ENCODE assay signal across 10 cellular contexts in genomic region chr11:116984589-116984988, GRCh38.
DNase-seq lines count a peak whose midpoint lies in the region; ATAC-seq and TF ChIP-seq lines count a peak whose summit lies in the region.
"Had no signal": no experiment of that assay in that cellular context is flagged by ENCODE, and none has a peak within 500 bp of the region (broad histone marks: within the 10 kb centered on the region; RNA-seq: fewer than 3 reads in every experiment).

No MANE protein-coding gene starts in this region.

- intact Hi-C loops in activated CD4-positive, alpha-beta T cell treated with anti-CD3 and anti-CD28 coated beads, Interleukin-2, amount 10 ng/mL, durations not matched to agents 24 days and 14 days (cut with micrococcal nuclease), result no loop called here
- intact Hi-C loops in transverse colon (cut with DNase I; ENCODE audit: low total_unique reads), result loop anchor here (5.0 kb wide), 1 partner anchor 527 kb away; no protein-coding TSS in a partner anchor

- H3K36me3 ChIP-seq in adipocyte (ENCODE audit: control insufficient read depth, insufficient read depth, low read length, severe bottlenecking) (no peaks in the 10 kb centered on the region), transverse colon (no peaks in the 10 kb centered on the region)

- in situ Hi-C loops in transverse colon (cut with MboI; ENCODE audit: low pct_ligation_motif_present in 1 of 4, low pct_unique_long_range_greater_than_20kb in 1 of 4, low sequenced_read_pairs in 3 of 4), result loop anchor here in 1 of 4 donors (25.0 kb wide), 1 partner anchor 103 kb away; the partner anchor contains the start of gene SIK3

- peak overlapping the region; percentile 36 for H3K27ac Mint-ChIP-seq in activated CD4-positive, alpha-beta T cell treated with anti-CD3 and anti-CD28 coated beads, Interleukin-2, amount 10 ng/mL, durations not matched to agents 24 days and 14 days

- no peak overlapping the region for H3K4me3 Mint-ChIP-seq in activated CD4-positive, alpha-beta T cell treated with anti-CD3 and anti-CD28 coated beads, Interleukin-2, amount 10 ng/mL, durations not matched to agents 24 days and 14 days

- H3K4me1 ChIP-seq in adipocyte (ENCODE audit: control insufficient read depth, insufficient read depth, low read length), result peaks cover 64% of the 10 kb centered on the region
- H3K4me1 ChIP-seq in transverse colon, result peaks cover 19 to 61% (median 23%) of the 10 kb centered on the region in 4 donors

- H3K9me3 Mint-ChIP-seq in activated CD4-positive, alpha-beta T cell treated with anti-CD3 and anti-CD28 coated beads, Interleukin-2, amount 10 ng/mL, durations not matched to agents 24 days and 14 days, result no peaks in the 10 kb centered on the region

- no peaks in the 10 kb centered on the region for H3K9me3 ChIP-seq in adipocyte (ENCODE audit: control insufficient read depth, low read length)
- H3K9me3 ChIP-seq in transverse colon, result no peaks in the 10 kb centered on the region

- DNase-seq in activated CD4-positive, alpha-beta T cell treated with anti-CD3 and anti-CD28 coated beads, Interleukin-2, amount 10 ng/mL, durations not matched to agents 24 days and 14 days, result no peak
- no peak for DNase-seq in activated CD4-positive, alpha-beta T cell treated with anti-CD3 and anti-CD28 coated beads for 1 hour
- DNase-seq in adipocyte (ENCODE audit: low read depth), result peak; percentile 91
- peak; percentile 44 for DNase-seq in hepatic stellate cell (ENCODE audit: low spot score)
- DNase-seq in transverse colon, result no peak
- DNase-seq in nucleus accumbens (lab: John Stamatoyannopoulos, UW), result no peak
- no peak for DNase-seq in NCI-H446 treated with DMSO at 0.1 percent for 48 hours (lab: John Stamatoyannopoulos, UW)
- DNase-seq: 8988T; stimulated activated CD4-positive, alpha-beta T cell treated with anti-CD3 and anti-CD28 coated beads, Interleukin-15, amount 100 ng/mL, for 24 hours had no signal

- H3K27me3 ChIP-seq in adipocyte (replicated peaks; ENCODE audit: control insufficient read depth, insufficient read depth, low read length) (no peaks in the 10 kb centered on the region), transverse colon (no peaks in the 10 kb centered on the region)

- TF ChIP-seq POLR2A in transverse colon (IDR thresholded peaks at IDR 0.05), result no peak

- no peak for ATAC-seq in HG02678 (IDR thresholded peaks at IDR 0.05; ENCODE audit: unreplicated experiment)

- TF ChIP-seq CTCF in transverse colon (IDR thresholded peaks at IDR 0.05), result no peak

- peaks cover 66% of the 10 kb centered on the region for H3K4me1 Mint-ChIP-seq in activated CD4-positive, alpha-beta T cell treated with anti-CD3 and anti-CD28 coated beads, Interleukin-2, amount 10 ng/mL, durations not matched to agents 24 days and 14 days

- H3K4me3 ChIP-seq in adipocyte (ENCODE audit: low read length) (peak overlapping the region; percentile 40), transverse colon (no peak overlapping the region)

- H3K27ac ChIP-seq in transverse colon, result peak overlapping the region; percentile 66 to 81 (median 68)

- 61 to 66% methylated on average over 6 of the region's 6 CpGs for WGBS in transverse colon (ENCODE audit: low coverage in 1 of 2), 2 donors

- no peak for TF ChIP-seq EP300 in transverse colon (IDR thresholded peaks at IDR 0.05; ENCODE audit: low read depth)

- peaks cover 11% of the 10 kb centered on the region for H3K36me3 Mint-ChIP-seq in activated CD4-positive, alpha-beta T cell treated with anti-CD3 and anti-CD28 coated beads, Interleukin-2, amount 10 ng/mL, durations not matched to agents 24 days and 14 days (ENCODE audit: low read depth)

- H3K27me3 Mint-ChIP-seq in activated CD4-positive, alpha-beta T cell treated with anti-CD3 and anti-CD28 coated beads, Interleukin-2, amount 10 ng/mL, durations not matched to agents 24 days and 14 days, result no peaks in the 10 kb centered on the region

- peak overlapping the region; percentile 37 for H3K9ac ChIP-seq in adipocyte (ENCODE audit: low read length)

Comparison
In these comparisons a context has a peak if more than half of its experiments do, and no peak if none do; other contexts are left out.
1. DNase-seq: peak in adipocyte (single experiment) and hepatic stellate cell (single experiment); none in activated CD4-positive, alpha-beta T cell treated with anti-CD3 and anti-CD28 coated beads, Interleukin-2, amount 10 ng/mL, durations not matched to agents 24 days and 14 days (single experiment), activated CD4-positive, alpha-beta T cell treated with anti-CD3 and anti-CD28 coated beads for 1 hour (single experiment), transverse colon (single experiment), nucleus accumbens (0 of 56) and NCI-H446 treated with DMSO at 0.1 percent for 48 hours (single experiment).